In genomic region chr20:2690213-2690612, GRCh38 we compare ENCODE assay signal across 20 cellular contexts.
"Had no signal": no experiment of that assay in that cellular context is flagged by ENCODE, and none has a peak within 500 bp of the region (broad histone marks: within the 10 kb centered on the region; RNA-seq: fewer than 3 reads in every experiment).

No MANE protein-coding gene starts in this region.

- H3K27ac ChIP-seq: dorsolateral prefrontal cortex, heart left ventricle, psoas muscle, right lobe of liver, testis, tibial nerve, upper lobe of right lung, vagina had no signal

- H3K4me3 Mint-ChIP-seq: stimulated activated naive CD8-positive, alpha-beta T cell treated with anti-CD3 and anti-CD28 coated beads, Interleukin-15, Interleukin-2, amounts not matched to agents 100 ng/mL and 50 ng/mL, for 24 hours had no signal

- ATAC-seq: esophagus mucosa; heart left ventricle; naive thymus-derived CD4-positive, alpha-beta T cell; psoas muscle; right lobe of liver; stimulated activated memory B cell treated with anti-CD40 and anti-IgM and Interleukin-4, amounts not matched to agents 10 μg/mL and 1 μg/mL and 100 μg/mL, for 72 hours; upper lobe of right lung had no signal

- H3K9me3 ChIP-seq: heart left ventricle, psoas muscle, right lobe of liver, testis, tibial nerve, upper lobe of right lung, vagina had no signal

- H3K36me3 ChIP-seq: heart left ventricle, right lobe of liver, tibial nerve, upper lobe of right lung, vagina had no signal

- H3K4me3 ChIP-seq: dorsolateral prefrontal cortex, heart left ventricle, psoas muscle, right lobe of liver, testis, tibial nerve, upper lobe of right lung, vagina had no signal

- DNase-seq: cortex of kidney; dorsolateral prefrontal cortex; effector CD8-positive, alpha-beta T cell; heart left ventricle; hippocampal formation; kidney glomerular epithelial cell; mesendoderm; naive thymus-derived CD4-positive, alpha-beta T cell; psoas muscle; retina; right lobe of liver; stimulated activated CD4-positive, alpha-beta T cell treated with anti-CD3 and anti-CD28 coated beads, Interleukin-4, amount 100 ng/mL, for 1 hour; stimulated activated CD8-positive, alpha-beta memory T cell treated with anti-CD3 and anti-CD28 coated beads, Interleukin-4, amount 100 ng/mL, for 48 hours; testis; upper lobe of right lung had no signal

- H3K36me3 Mint-ChIP-seq: stimulated activated memory B cell treated with anti-CD40 and anti-IgM and Interleukin-4, amounts not matched to agents 10 μg/mL and 1 μg/mL and 100 μg/mL, for 72 hours had no signal

- H3K27ac Mint-ChIP-seq: stimulated activated memory B cell treated with anti-CD40 and anti-IgM and Interleukin-4, amounts not matched to agents 10 μg/mL and 1 μg/mL and 100 μg/mL, for 72 hours; stimulated activated naive CD8-positive, alpha-beta T cell treated with anti-CD3 and anti-CD28 coated beads, Interleukin-15, Interleukin-2, amounts not matched to agents 100 ng/mL and 50 ng/mL, for 24 hours had no signal

- H3K27me3 ChIP-seq: testis, vagina had no signal

- H3K4me1 ChIP-seq: psoas muscle, testis had no signal

- H3K9me3 Mint-ChIP-seq: stimulated activated memory B cell treated with anti-CD40 and anti-IgM and Interleukin-4, amounts not matched to agents 10 μg/mL and 1 μg/mL and 100 μg/mL, for 72 hours; stimulated activated naive CD8-positive, alpha-beta T cell treated with anti-CD3 and anti-CD28 coated beads, Interleukin-15, Interleukin-2, amounts not matched to agents 100 ng/mL and 50 ng/mL, for 24 hours had no signal
